In the genomic region with DNA sequence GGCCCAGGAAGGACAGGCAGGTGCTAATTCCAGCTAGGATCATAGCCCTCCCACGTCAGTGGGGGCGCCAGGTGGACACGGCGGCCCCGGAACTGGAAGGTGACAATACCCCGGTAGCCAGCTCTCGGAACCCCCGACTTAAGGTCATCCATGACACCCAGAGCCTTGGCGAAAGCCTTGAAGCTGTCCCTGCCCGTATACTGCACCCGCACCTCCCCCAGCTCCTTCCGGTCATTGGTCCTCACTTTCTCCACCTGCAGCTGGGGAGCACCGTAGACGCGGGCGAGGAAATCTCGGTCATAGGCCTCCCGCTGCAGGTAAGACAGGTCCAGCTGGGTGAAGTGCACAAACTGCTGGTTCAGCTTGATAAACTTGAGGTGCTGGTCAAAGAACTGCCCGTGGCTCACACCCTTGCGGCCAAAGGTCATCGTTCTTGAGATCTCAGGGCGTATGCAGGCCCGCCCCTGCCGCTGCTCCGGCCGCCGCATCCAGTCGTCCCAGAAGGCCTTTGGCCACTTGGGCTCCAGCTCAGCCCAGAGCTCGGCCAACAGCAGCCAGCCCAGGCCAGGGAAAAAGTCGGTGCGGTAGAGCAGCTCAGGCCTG, we compare ENCODE assay signal across 22 cellular contexts. TPM values are rescaled to one million over a fixed set of nuclear protein-coding genes. Genes with fewer than 3 reads are reported as not detected.
"Had no signal": no experiment of that assay in that cellular context is flagged by ENCODE, and none has a peak within 500 bp of the region (broad histone marks: within the 10 kb centered on the region; RNA-seq: fewer than 3 reads in every experiment).

No MANE protein-coding gene starts in this region.

- DNase-seq: effector memory CD8-positive, alpha-beta T cell; foreskin melanocyte; mammary epithelial cell; naive thymus-derived CD4-positive, alpha-beta T cell; nephron progenitor cell; sigmoid colon; stimulated activated CD4-positive, alpha-beta T cell treated with anti-CD3 and anti-CD28 coated beads, Interleukin-2, amount 100 ng/mL, for 48 hours; stimulated activated naive CD8-positive, alpha-beta T cell treated with anti-CD3 and anti-CD28 coated beads, Interleukin-15, amount 100 ng/mL, for 72 hours; testis had no signal

- H3K27ac ChIP-seq: hepatocyte, neutrophil, right atrium auricular region, sigmoid colon, skin epidermis, testis, tibial nerve had no signal

- H3K27me3 ChIP-seq: hepatocyte, neutrophil, right atrium auricular region, sigmoid colon, testis, tibial nerve had no signal

- H3K9me3 ChIP-seq: neutrophil, right atrium auricular region, sigmoid colon, testis, tibial nerve had no signal

- H3K4me3 ChIP-seq: hepatocyte, right atrium auricular region, sigmoid colon, skin epidermis, testis, tibial nerve had no signal

RNA-seq across cellular contexts. Expression of gene OR2Y1, which starts 51.9 kb away (rescaled TPM):
- total RNA-seq: epithelial cell of proximal tubule; hepatocyte; kidney epithelial cell; liver; mammary epithelial cell; mesenteric fat pad; mononuclear cell; naive thymus-derived CD4-positive, alpha-beta T cell; osteoblast; right atrium auricular region; sigmoid colon; subcutaneous adipose tissue; testis; tibial nerve; urinary bladder had no signal
